Comparison of ENCODE assay signal across 17 cellular contexts in the genomic region with DNA sequence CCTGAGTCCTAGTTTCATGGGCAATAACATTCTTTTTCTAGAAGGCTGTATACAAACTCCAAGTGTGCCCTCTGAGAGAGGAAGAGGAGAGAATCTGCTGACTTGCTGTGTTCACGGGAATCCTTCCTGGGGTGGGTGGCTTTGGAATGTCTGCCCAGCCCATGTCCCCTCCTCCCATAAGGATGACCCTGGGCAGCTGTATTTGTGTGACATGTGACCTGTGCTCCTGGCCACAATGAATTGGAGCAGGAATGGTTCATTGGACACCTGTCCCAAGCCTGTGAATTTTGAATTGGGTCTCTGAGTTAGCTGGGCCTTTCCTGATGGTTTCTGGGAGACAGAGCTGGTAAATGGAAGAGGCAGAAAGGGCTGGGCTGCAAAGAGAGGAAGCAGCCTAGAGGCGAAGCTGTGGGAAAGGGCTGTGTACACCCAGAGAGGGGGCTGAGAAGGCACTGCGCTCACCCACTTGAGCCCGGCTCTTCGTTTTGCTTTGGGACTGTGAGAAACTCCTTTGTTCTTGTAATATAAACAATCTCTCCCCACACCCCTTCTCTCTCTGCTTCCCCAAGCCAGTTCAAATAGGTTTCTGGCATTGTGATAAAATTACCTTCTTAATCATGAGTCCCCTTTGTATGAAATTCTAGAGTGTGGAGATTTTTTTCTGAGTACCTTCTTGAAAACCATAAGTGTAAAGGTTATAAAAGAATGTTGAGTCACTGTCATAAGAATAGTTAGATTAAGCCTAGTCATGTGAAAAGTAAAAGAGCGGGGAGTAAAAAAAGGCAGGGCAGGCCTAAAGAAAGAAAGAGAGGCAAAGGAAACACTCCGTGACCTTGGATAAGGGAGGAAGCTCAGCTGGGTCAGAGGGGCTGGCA. TPM values are rescaled to one million over a fixed set of nuclear protein-coding genes. Genes with fewer than 3 reads are reported as not detected.
DNase-seq lines count a peak whose midpoint lies in the region; ATAC-seq and TF ChIP-seq lines count a peak whose summit lies in the region.
"Had no signal": no experiment of that assay in that cellular context is flagged by ENCODE, and none has a peak within 500 bp of the region (broad histone marks: within the 10 kb centered on the region; RNA-seq: fewer than 3 reads in every experiment).

No MANE protein-coding gene starts in this region.

- H3K27me3 Mint-ChIP-seq in T-cell = no peaks in the 10 kb centered on the region

- no peak for ATAC-seq in T-cell (replicated peaks in 1 of 4)
- ATAC-seq in sciatic nerve = peak; percentile 39
- no peak for ATAC-seq in HG03378 (IDR thresholded peaks at IDR 0.05; ENCODE audit: unreplicated experiment)
- ATAC-seq: natural killer cell had no signal

- peaks cover 21 to 28% (median 22%) of the 10 kb centered on the region in 3 donors for H3K4me1 Mint-ChIP-seq in T-cell

- intact Hi-C loops in sciatic nerve (cut with DNase I) = no loop called here

- H3K36me3 ChIP-seq in hepatocyte (replicated peaks; ENCODE audit: insufficient read depth, low read depth) = no peaks in the 10 kb centered on the region
- H3K36me3 ChIP-seq: right atrium auricular region had no signal

- peaks cover 13% of the 10 kb centered on the region for H3K4me1 ChIP-seq in hepatocyte (ENCODE audit: insufficient read depth)

- H4K20me1 ChIP-seq in hepatocyte (ENCODE audit: insufficient read depth, poor library complexity, severe bottlenecking) = no peaks in the 10 kb centered on the region

- no peaks in the 10 kb centered on the region for H3K9me2 ChIP-seq in hepatocyte (replicated peaks; ENCODE audit: insufficient read depth)
- H3K9me2 ChIP-seq: SK-N-SH had no signal

- H3K4me3 Mint-ChIP-seq in T-cell = no peak overlapping the region
- H3K4me3 Mint-ChIP-seq: activated CD4-positive, alpha-beta T cell treated with anti-CD3 and anti-CD28 coated beads, Interleukin-2, amount 10 ng/mL, durations not matched to agents 24 days and 14 days; natural killer cell had no signal

- no peak overlapping the region for H3K4me2 ChIP-seq in hepatocyte
- H3K4me2 ChIP-seq: PC-9, SK-N-SH had no signal

- peaks cover 26% of the 10 kb centered on the region for H3K36me3 Mint-ChIP-seq in T-cell
- H3K36me3 Mint-ChIP-seq: natural killer cell had no signal

- no peaks in the 10 kb centered on the region for H3K9me3 Mint-ChIP-seq in T-cell
- H3K9me3 Mint-ChIP-seq: natural killer cell had no signal

- POLR2A ChIA-PET in T-cell (lab: Charles Lee) = no interaction called here

- TF ChIP-seq CTCF in hepatocyte (IDR thresholded peaks at IDR 0.05; ENCODE audit: poor library complexity) = no peak

- WGBS in hepatocyte (ENCODE audit: low lambda C conversion rate, missing lambda C conversion rate) = 61% methylated on average over 7 of the region's 7 CpGs

- H3K79me2 ChIP-seq in hepatocyte = no peaks in the 10 kb centered on the region

- peak overlapping the region; percentile 93 for H3K27ac ChIP-seq in hepatocyte
- H3K27ac ChIP-seq: PC-9, right atrium auricular region had no signal

- DNase-seq in Caki2 (ENCODE audit: low read depth) = peak; percentile 8
- DNase-seq in T-cell = no peak
- DNase-seq in hepatocyte (ENCODE audit: low spot score) = no peak
- DNase-seq in sciatic nerve (ENCODE audit: low spot score) = no peak
- no peak for DNase-seq in NCI-H128 (lab: John Stamatoyannopoulos, UW; ENCODE audit: unreplicated experiment)
- no peak for DNase-seq in Ammon's horn (ENCODE audit: low spot score)
- DNase-seq: activated CD4-positive, alpha-beta T cell treated with anti-CD3 and anti-CD28 coated beads, Interleukin-2, amount 10 ng/mL, durations not matched to agents 24 days and 14 days; activated naive CD4-positive, alpha-beta T cell treated with anti-CD3 and anti-CD28 coated beads, Interleukin-2, amount 50 U/mL, for 16 hours; activated T-cell treated with anti-CD3 and anti-CD28 coated beads for 4 hours; natural killer cell; NCI-H2081 treated with DMSO at 0.1 percent for 48 hours; NCI-H748 treated with DMSO at 0.1 percent for 48 hours; PC-9; SK-N-SH; stimulated activated CD4-positive, alpha-beta T cell treated with anti-CD3 and anti-CD28 coated beads, Interleukin-2, amount 100 ng/mL, for 24 hours had no signal

- H3K9me3 ChIP-seq in hepatocyte (ENCODE audit: low read depth) = no peaks in the 10 kb centered on the region
- H3K9me3 ChIP-seq: right atrium auricular region, SK-N-SH had no signal

- H3K27ac Mint-ChIP-seq in T-cell = peak overlapping the region; percentile 20 to 96
- H3K27ac Mint-ChIP-seq: activated CD4-positive, alpha-beta T cell treated with anti-CD3 and anti-CD28 coated beads, Interleukin-2, amount 10 ng/mL, durations not matched to agents 24 days and 14 days; natural killer cell had no signal

- H3K27me3 ChIP-seq in hepatocyte = no peaks in the 10 kb centered on the region
- H3K27me3 ChIP-seq: right atrium auricular region had no signal

- CTCF ChIA-PET in T-cell (lab: Charles Lee) = no interaction called here

- no peak overlapping the region for H3K4me3 ChIP-seq in hepatocyte
- H3K4me3 ChIP-seq: PC-9, right atrium auricular region had no signal

- peak overlapping the region; percentile 10 for H2AFZ ChIP-seq in hepatocyte
- H2AFZ ChIP-seq: PC-9 had no signal

- in situ Hi-C loops in Caki2 (cut with HindIII; ENCODE audit: low pct_unique_long_range_greater_than_20kb, low sequenced_read_pairs) = no loop called here

RNA-seq across cellular contexts. Expression of gene SLC4A5, which starts 49.8 kb away (rescaled TPM):
- total RNA-seq in Caki2 (2014; rRNA removed; shearing (Covaris generic); ENCODE audit: low replicate concordance) = 0.84 and 7.1 TPM in 2 replicates
- total RNA-seq in T-cell = 10 to 100 TPM; 10.1 to 19.3 (median 14.6) TPM
- total RNA-seq in hepatocyte = 0.36 and 1.5 TPM in 2 replicates
- polyA plus RNA-seq in hepatocyte = 0.28 and 1.7 TPM in 2 replicates
- total RNA-seq in sciatic nerve = 12.6 TPM
- total RNA-seq: PC-9 had no signal
